ENCODE assay signal across 18 cellular contexts in the genomic region with DNA sequence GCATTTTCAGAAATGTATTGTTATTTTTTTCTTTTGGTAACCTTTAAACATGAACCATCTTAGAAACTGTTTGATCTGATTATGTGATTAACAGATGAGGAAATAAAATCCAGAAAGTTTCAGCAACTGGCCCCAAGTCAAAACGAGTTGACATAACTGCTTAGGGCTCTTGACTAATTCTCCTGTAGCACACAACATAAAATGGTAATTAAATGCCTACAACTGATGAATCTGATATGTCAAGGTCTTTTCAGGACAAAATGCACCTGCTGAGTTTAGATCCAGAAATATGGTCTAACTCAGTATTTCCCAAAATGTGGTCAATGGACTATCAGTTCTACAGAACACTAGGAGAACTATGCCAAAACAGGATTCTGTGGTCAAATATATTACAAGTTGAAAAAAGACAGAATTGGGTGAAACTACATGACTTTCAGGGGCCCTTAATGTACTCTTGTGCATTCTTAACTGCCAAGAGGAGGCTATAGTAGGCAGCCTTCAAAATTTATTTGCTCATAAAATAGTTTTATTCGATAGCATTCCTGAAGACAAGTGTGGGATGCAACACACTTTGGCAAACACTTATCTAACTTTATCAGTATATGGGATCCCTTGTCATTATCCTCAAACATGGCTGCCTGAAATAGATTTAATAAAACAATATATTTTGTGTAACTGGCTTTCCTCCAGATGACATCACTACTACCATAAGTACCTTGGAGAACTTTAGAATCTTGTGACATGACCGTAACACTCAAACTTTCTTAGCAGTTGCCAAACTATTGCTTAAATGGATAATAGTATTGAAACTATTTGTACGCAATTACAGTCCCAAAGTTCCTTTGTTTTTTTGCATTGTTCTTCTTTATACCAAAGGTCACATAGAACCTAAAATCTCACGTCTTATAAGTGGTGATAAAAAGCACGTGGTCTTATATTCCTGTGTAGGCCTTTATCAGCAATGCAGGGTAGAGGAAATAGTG.
"Had no signal": no experiment of that assay in that cellular context is flagged by ENCODE, and none has a peak within 500 bp of the region (broad histone marks: within the 10 kb centered on the region; RNA-seq: fewer than 3 reads in every experiment).

No MANE protein-coding gene starts in this region.

- H3K4me3 ChIP-seq: colonic mucosa, esophagus squamous epithelium, gastroesophageal sphincter, hepatocyte, psoas muscle, sigmoid colon, skin epidermis, stomach had no signal

- ATAC-seq: gastroesophageal sphincter; naive thymus-derived CD4-positive, alpha-beta T cell; psoas muscle had no signal

- H3K4me2 ChIP-seq: hepatocyte had no signal

- DNase-seq: colonic mucosa; dermis blood vessel endothelial cell; esophagus squamous epithelium; foreskin fibroblast; glutamatergic neuron; left ventricle myocardium superior; mammary epithelial cell; naive thymus-derived CD4-positive, alpha-beta T cell; psoas muscle; retina; sigmoid colon; stimulated activated naive CD4-positive, alpha-beta T cell; stomach; substantia nigra had no signal

- H3K36me3 ChIP-seq: colonic mucosa, esophagus squamous epithelium, gastroesophageal sphincter, neutrophil, sigmoid colon, stomach had no signal

- H3K9me3 ChIP-seq: colonic mucosa, esophagus squamous epithelium, gastroesophageal sphincter, neutrophil, psoas muscle, sigmoid colon, stomach had no signal

- H3K4me1 ChIP-seq: colonic mucosa, esophagus squamous epithelium, gastroesophageal sphincter, psoas muscle had no signal

- H3K27ac ChIP-seq: colonic mucosa, esophagus squamous epithelium, gastroesophageal sphincter, hepatocyte, neutrophil, psoas muscle, sigmoid colon, skin epidermis, stomach had no signal

- H3K27me3 ChIP-seq: colonic mucosa, esophagus squamous epithelium, gastroesophageal sphincter, hepatocyte, neutrophil, sigmoid colon, stomach had no signal
